Comparison of ENCODE assay signal across 8 cellular contexts in the genomic region with DNA sequence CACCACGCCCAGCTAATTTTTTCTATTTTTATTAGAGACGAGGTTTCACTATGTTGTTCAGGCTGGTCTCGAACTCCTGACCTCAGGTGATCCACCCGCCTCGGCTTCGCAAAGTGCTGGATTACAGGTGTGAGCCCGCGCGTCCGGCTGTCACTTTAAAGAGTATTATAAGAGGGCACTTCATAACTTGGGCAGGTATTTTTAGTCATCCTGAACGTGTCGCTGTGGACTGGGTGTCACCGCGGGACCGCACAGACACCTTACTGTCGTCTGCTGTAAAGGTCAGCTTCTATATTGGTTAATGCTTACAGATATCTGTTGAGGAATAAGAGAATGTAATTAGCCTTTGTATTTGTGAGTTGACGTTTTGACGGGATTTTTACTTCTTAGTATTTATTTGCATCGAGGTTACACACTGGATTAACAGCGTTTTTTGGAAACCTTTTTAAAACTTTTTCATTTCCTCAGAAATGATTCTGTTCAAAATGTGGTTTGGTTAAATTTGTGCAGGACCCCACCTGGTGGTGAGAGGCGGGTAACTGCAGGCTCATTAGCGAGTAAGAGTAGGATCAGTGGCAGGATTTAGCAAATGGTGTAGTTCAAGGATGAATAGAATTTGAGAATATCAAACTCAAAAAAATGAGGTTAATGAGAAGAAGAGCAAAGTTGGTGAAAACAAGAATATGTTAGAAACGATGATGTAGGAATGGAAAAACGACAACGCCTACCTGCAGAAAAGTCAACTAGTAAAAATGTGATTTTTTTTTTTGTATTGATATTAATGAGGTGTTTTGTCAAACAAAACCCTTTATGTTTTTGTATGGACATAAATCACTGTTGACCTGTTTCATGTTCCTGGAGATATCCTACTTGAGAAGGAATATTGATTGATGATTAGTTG. TPM values are rescaled to one million over a fixed set of nuclear protein-coding genes. Genes with fewer than 3 reads are reported as not detected.
DNase-seq lines count a peak whose midpoint lies in the region; ATAC-seq and TF ChIP-seq lines count a peak whose summit lies in the region.

No MANE protein-coding gene starts in this region.

- TF ChIP-seq EP300 in upper lobe of left lung (IDR thresholded peaks at IDR 0.05): no peak

- H3K27ac ChIP-seq in RWPE1 (peak overlapping the region; percentile 56), foreskin keratinocyte (no peak overlapping the region), upper lobe of left lung (peak overlapping the region in 1 of 4 donors; percentile 21)

- H3K4me3 Mint-ChIP-seq in osteocyte (ENCODE audit: unreplicated experiment): peak overlapping the region; percentile 54

- peaks cover 10% of the 10 kb centered on the region for H3K4me1 ChIP-seq in foreskin keratinocyte
- peaks cover 27 to 67% (median 45%) of the 10 kb centered on the region in 4 donors for H3K4me1 ChIP-seq in upper lobe of left lung

- no peaks in the 10 kb centered on the region for H3K27me3 Mint-ChIP-seq in osteocyte (ENCODE audit: unreplicated experiment)

- peak overlapping the region; percentile 64 for H3K27ac Mint-ChIP-seq in osteocyte (ENCODE audit: unreplicated experiment)

- DNase-seq in NCI-H187 (lab: John Stamatoyannopoulos, UW): peak; percentile 13 to 24
- DNase-seq in NCI-H187 treated with DMSO at 0.1 percent for 48 hours (lab: John Stamatoyannopoulos, UW): no peak
- DNase-seq in HT-29 (ENCODE audit: low spot score): peak; percentile 92
- DNase-seq in RWPE1 (ENCODE audit: low spot score): peak; percentile 55
- DNase-seq in activated naive CD4-positive, alpha-beta T cell (lab: John Stamatoyannopoulos, UW): peak; percentile 13 to 40 (median 20)
- peak in 1 of 2 donors; percentile 54 for DNase-seq in foreskin keratinocyte
- DNase-seq in osteocyte (ENCODE audit: extremely low spot score, unreplicated experiment): peak; percentile 86
- peak in 1 of 2 donors; percentile 60 for DNase-seq in upper lobe of left lung

- CTCF ChIA-PET in RWPE1 (lab: Yijun Ruan, JAX): interaction anchor here (0.6 to 1.3 kb wide), 4 partner anchors 47 to 259 kb away, joined by 3 to 5 read pairs (median 3); no protein-coding TSS in a partner anchor

- ATAC-seq in foreskin keratinocyte (peak; percentile 13), upper lobe of left lung (ENCODE audit: low FRiP score in 2 of 2) (peak in 1 of 2 donors; percentile 55)

- 51 to 54% methylated on average over 25 of the region's 25 CpGs for WGBS in upper lobe of left lung, 2 donors

- H3K9me3 ChIP-seq in upper lobe of left lung: no peaks in the 10 kb centered on the region

- POLR2A ChIA-PET in RWPE1 (lab: Yijun Ruan, JAX; ENCODE audit: low non-redundant PET): no interaction called here

- H3K36me3 Mint-ChIP-seq in osteocyte (ENCODE audit: unreplicated experiment): no peaks in the 10 kb centered on the region

- no peak for TF ChIP-seq POLR2A in upper lobe of left lung (IDR thresholded peaks at IDR 0.05)

- no peaks in the 10 kb centered on the region for H3K36me3 ChIP-seq in upper lobe of left lung

- peak; percentile 98 for TF ChIP-seq CTCF in RWPE1 (conservative IDR thresholded peaks at IDR 0.05; ENCODE audit: low read depth)
- peak; percentile 91 for TF ChIP-seq CTCF in foreskin keratinocyte (conservative IDR thresholded peaks at IDR 0.05)
- TF ChIP-seq CTCF in osteocyte (IDR thresholded peaks at IDR 0.05): peak; percentile 88
- TF ChIP-seq CTCF in upper lobe of left lung (IDR thresholded peaks at IDR 0.05): peak; percentile 64 to 94 (median 79)

- no peaks in the 10 kb centered on the region for H3K27me3 ChIP-seq in foreskin keratinocyte
- H3K27me3 ChIP-seq in upper lobe of left lung: no peaks in the 10 kb centered on the region

- no peak overlapping the region for H3K4me3 ChIP-seq in upper lobe of left lung

- H3K9me3 Mint-ChIP-seq in osteocyte (ENCODE audit: unreplicated experiment): no peaks in the 10 kb centered on the region

- H3K4me1 Mint-ChIP-seq in osteocyte (ENCODE audit: unreplicated experiment): peaks cover 40% of the 10 kb centered on the region

RNA-seq across cellular contexts. Expression of a gene that starts 3.2 kb away (rescaled TPM):
- 43.8 and 48.2 TPM in 2 replicates for total RNA-seq in HT-29 (2014; rRNA removed; shearing (Covaris generic))
- 119 and 121 TPM in 2 replicates for total RNA-seq in foreskin keratinocyte
- 97.9 and 98.5 TPM in 2 replicates for polyA plus RNA-seq in foreskin keratinocyte
- 111 and 112 TPM in 2 replicates for total RNA-seq in osteocyte
- total RNA-seq in upper lobe of left lung: 10 to 100 TPM; 64.1 to 99.6 (median 83.0) TPM
